In the genomic region with DNA sequence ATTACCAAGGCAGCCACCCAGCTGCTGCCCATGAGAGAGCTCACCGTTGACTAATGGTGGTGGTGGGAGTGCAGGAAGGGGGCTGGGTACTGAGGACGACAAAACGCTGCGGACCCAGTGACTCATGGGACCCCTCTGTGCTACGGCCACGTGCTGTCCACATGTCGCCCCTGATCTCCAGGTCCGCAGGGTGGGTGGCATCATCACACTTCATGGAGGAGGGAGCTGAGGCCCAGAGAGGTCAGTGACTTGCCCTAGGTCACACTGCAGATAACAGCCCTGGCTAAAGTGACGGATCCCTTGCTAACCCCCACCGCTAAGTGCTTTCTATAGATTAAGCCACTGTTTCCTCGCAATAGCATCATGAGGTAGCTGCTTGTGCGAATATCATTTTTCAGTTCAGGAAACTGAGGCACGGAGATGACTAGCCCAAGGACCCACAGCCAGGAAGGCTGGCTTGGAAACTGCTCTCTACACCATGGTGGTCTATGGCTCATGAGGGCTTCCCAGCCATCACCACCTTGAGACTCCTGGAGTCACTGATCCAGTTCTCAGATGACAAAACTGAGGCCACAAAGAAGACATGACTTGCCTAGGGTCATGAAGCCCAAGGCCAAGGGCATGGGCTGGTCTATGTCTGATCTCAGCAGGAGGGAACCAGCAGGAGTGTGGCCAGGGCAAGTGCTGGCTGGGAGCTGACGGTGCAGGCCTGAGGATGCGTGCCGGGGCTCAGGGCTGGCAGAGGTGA, we compare ENCODE assay signal across 1 cellular context.
TF ChIP-seq lines count a peak whose summit lies in the region.

No MANE protein-coding gene starts in this region.

TF ChIP-seq in GM12878, 131 proteins besides CTCF, POLR2A, EP300 and RAD21:
- TF ChIP-seq PBX3 (IDR thresholded peaks at IDR 0.05; ENCODE audit: insufficient replicate concordance, low read depth, low read length), result no peak
- peak; percentile 24; the same call in 1 of the 2 replicates for TF ChIP-seq POLR2AphosphoS5 (IDR thresholded peaks at IDR 0.05; ENCODE audit: low read length)
TF ChIP-seq in GM12878: peak in this region for 1.
